Comparison of ENCODE assay signal across 11 cellular contexts in genomic region chr11:88179966-88180629, GRCh38. TPM values are rescaled to one million over a fixed set of nuclear protein-coding genes. Genes with fewer than 3 reads are reported as not detected.
DNase-seq lines count a peak whose midpoint lies in the region; ATAC-seq, FAIRE-seq and TF ChIP-seq lines count a peak whose summit lies in the region.
"Had no signal": no experiment of that assay in that cellular context is flagged by ENCODE, and none has a peak within 500 bp of the region (broad histone marks: within the 10 kb centered on the region; RNA-seq: fewer than 3 reads in every experiment).

No MANE protein-coding gene starts in this region.

- H3K27ac Mint-ChIP-seq in GM23338, result no peak overlapping the region
- no peak overlapping the region for H3K27ac Mint-ChIP-seq in activated T-helper 2 cell treated with anti-CD3 and anti-CD28 coated beads, Interferon-gamma antibody, Interleukin-2, Interleukin-4, amounts not matched to agents 10 μg/mL and 5 μg/mL and 100 μg/mL, durations not matched to agents 14 hours and 24 hours and 36 hours

- H3K4me1 ChIP-seq in OCI-LY3 (ENCODE audit: low read length), result peaks cover 33% of the 10 kb centered on the region
- peaks cover 7% of the 10 kb centered on the region; the same call in 1 of the 2 replicates for H3K4me1 ChIP-seq in GM23338 (ENCODE audit: insufficient read depth)
- H3K4me1 ChIP-seq in gastroesophageal sphincter, result peaks cover 0 to 10% (median 0%) of the 10 kb centered on the region in 3 donors

- H2AFZ ChIP-seq in OCI-LY3 (ENCODE audit: low read depth, low read length) (no peak overlapping the region), GM23338 (no peak overlapping the region)

- H3K27me3 ChIP-seq in OCI-LY3 (ENCODE audit: low read depth, low read length), result peaks cover 31% of the 10 kb centered on the region
- no peaks in the 10 kb centered on the region for H3K27me3 ChIP-seq in GM23338 (ENCODE audit: insufficient read depth)
- H3K27me3 ChIP-seq in gastroesophageal sphincter, result no peaks in the 10 kb centered on the region

- peak overlapping the region; percentile 1; the same call in 1 of the 2 replicates for H3K9ac ChIP-seq in OCI-LY3 (ENCODE audit: low read length)
- H3K9ac ChIP-seq: KMS-11 had no signal

- no peak overlapping the region for H3K4me3 Mint-ChIP-seq in GM23338
- no peak overlapping the region for H3K4me3 Mint-ChIP-seq in activated T-helper 2 cell treated with anti-CD3 and anti-CD28 coated beads, Interferon-gamma antibody, Interleukin-2, Interleukin-4, amounts not matched to agents 10 μg/mL and 5 μg/mL and 100 μg/mL, durations not matched to agents 14 hours and 24 hours and 36 hours (ENCODE audit: low read depth)

- H4K20me1 ChIP-seq in OCI-LY3 (ENCODE audit: insufficient read depth, low read length), result peaks cover 14% of the 10 kb centered on the region
- H4K20me1 ChIP-seq in GM23338 (replicated peaks; ENCODE audit: insufficient read depth), result no peaks in the 10 kb centered on the region

- H3K4me1 Mint-ChIP-seq in GM23338, result peaks cover 18% of the 10 kb centered on the region
- peaks cover 35% of the 10 kb centered on the region for H3K4me1 Mint-ChIP-seq in activated T-helper 2 cell treated with anti-CD3 and anti-CD28 coated beads, Interferon-gamma antibody, Interleukin-2, Interleukin-4, amounts not matched to agents 10 μg/mL and 5 μg/mL and 100 μg/mL, durations not matched to agents 14 hours and 24 hours and 36 hours (ENCODE audit: low read depth)

- H3K4me2 ChIP-seq in OCI-LY3 (ENCODE audit: low read length), result peak overlapping the region; percentile 76
- H3K4me2 ChIP-seq in GM23338, result no peak overlapping the region
- H3K4me2 ChIP-seq: KMS-11 had no signal

- peaks cover 3% of the 10 kb centered on the region for H3K27me3 Mint-ChIP-seq in GM23338 (ENCODE audit: insufficient read depth, low read depth, poor library complexity)
- peaks cover 46% of the 10 kb centered on the region for H3K27me3 Mint-ChIP-seq in activated T-helper 2 cell treated with anti-CD3 and anti-CD28 coated beads, Interferon-gamma antibody, Interleukin-2, Interleukin-4, amounts not matched to agents 10 μg/mL and 5 μg/mL and 100 μg/mL, durations not matched to agents 14 hours and 24 hours and 36 hours (ENCODE audit: low read depth)
- H3K27me3 Mint-ChIP-seq: effector memory CD8-positive, alpha-beta T cell had no signal

- H3K27ac ChIP-seq in OCI-LY3 (ENCODE audit: low read length), result peak overlapping the region; percentile 34
- H3K27ac ChIP-seq in GM23338 (ENCODE audit: low read depth), result no peak overlapping the region
- H3K27ac ChIP-seq in gastroesophageal sphincter, result no peak overlapping the region
- H3K27ac ChIP-seq: KMS-11 had no signal

- TF ChIP-seq CTCF in OCI-LY3 (IDR thresholded peaks at IDR 0.05; ENCODE audit: low read depth, low read length), result 0 out of 2 replicates have a peak, but pooled peaks have one; percentile 9
- no peak for TF ChIP-seq CTCF in fibroblast of pulmonary artery (IDR thresholded peaks at IDR 0.05; ENCODE audit: low read length, missing control alignments)
- no peak for TF ChIP-seq CTCF in GM23338 (conservative IDR thresholded peaks at IDR 0.05; ENCODE audit: low read depth in 2 of 2)
- TF ChIP-seq CTCF in gastroesophageal sphincter (IDR thresholded peaks at IDR 0.05), result no peak

- H3K9me3 Mint-ChIP-seq in GM23338, result no peaks in the 10 kb centered on the region
- no peaks in the 10 kb centered on the region for H3K9me3 Mint-ChIP-seq in activated T-helper 2 cell treated with anti-CD3 and anti-CD28 coated beads, Interferon-gamma antibody, Interleukin-2, Interleukin-4, amounts not matched to agents 10 μg/mL and 5 μg/mL and 100 μg/mL, durations not matched to agents 14 hours and 24 hours and 36 hours
- H3K9me3 Mint-ChIP-seq: effector memory CD8-positive, alpha-beta T cell had no signal

- H3K36me3 ChIP-seq in OCI-LY3 (replicated peaks; ENCODE audit: low read depth, low read length) (no peaks in the 10 kb centered on the region), GM23338 (ENCODE audit: insufficient read depth) (no peaks in the 10 kb centered on the region), gastroesophageal sphincter (no peaks in the 10 kb centered on the region)

- intact Hi-C loops in activated T-helper 2 cell treated with anti-CD3 and anti-CD28 coated beads, Interferon-gamma antibody, Interleukin-2, Interleukin-4, amounts not matched to agents 10 μg/mL and 5 μg/mL and 100 μg/mL, durations not matched to agents 14 hours and 24 hours and 36 hours (cut with micrococcal nuclease), result loop anchor here (2.0 kb wide), 6 partner anchors 15 to 365 kb away; no protein-coding TSS in a partner anchor

- DNase-seq in GM03348 (ENCODE audit: low spot score) (peak; percentile 19), GM19239 (ENCODE audit: insufficient read length, low spot score) (no peak), fibroblast of pulmonary artery (ENCODE audit: low read depth) (peak; percentile 25), GM23338 (ENCODE audit: low spot score) (no peak), hepatic stellate cell (ENCODE audit: low spot score) (no peak)
- DNase-seq in activated T-helper 2 cell treated with anti-CD3 and anti-CD28 coated beads, Interferon-gamma antibody, Interleukin-2, Interleukin-4, amounts not matched to agents 10 μg/mL and 5 μg/mL and 100 μg/mL, durations not matched to agents 14 hours and 24 hours and 36 hours (ENCODE audit: low spot score), result no peak
- DNase-seq: effector memory CD8-positive, alpha-beta T cell; NCI-H2029 had no signal

- H3K36me3 Mint-ChIP-seq in GM23338 (ENCODE audit: low read depth), result no peaks in the 10 kb centered on the region
- no peaks in the 10 kb centered on the region for H3K36me3 Mint-ChIP-seq in activated T-helper 2 cell treated with anti-CD3 and anti-CD28 coated beads, Interferon-gamma antibody, Interleukin-2, Interleukin-4, amounts not matched to agents 10 μg/mL and 5 μg/mL and 100 μg/mL, durations not matched to agents 14 hours and 24 hours and 36 hours (ENCODE audit: low read depth)

- H3K4me3 ChIP-seq in OCI-LY3 (ENCODE audit: low read length) (peak overlapping the region; percentile 52), fibroblast of pulmonary artery (replicated peaks; ENCODE audit: low read depth, low read length) (no peak overlapping the region), GM23338 (no peak overlapping the region), gastroesophageal sphincter (no peak overlapping the region)

- H3F3A ChIP-seq in GM23338 (replicated peaks; ENCODE audit: low read depth), result no peaks in the 10 kb centered on the region

- no peaks in the 10 kb centered on the region for H3K9me2 ChIP-seq in GM23338 (ENCODE audit: insufficient read depth)

- 50 to 76% methylated on average over 3 of the region's 3 CpGs for WGBS in gastroesophageal sphincter (ENCODE audit: low coverage in 1 of 2), 2 donors

- H3K9me3 ChIP-seq in OCI-LY3 (ENCODE audit: insufficient read depth, low read length) (no peaks in the 10 kb centered on the region), gastroesophageal sphincter (no peaks in the 10 kb centered on the region)

- H3K79me2 ChIP-seq in OCI-LY3 (ENCODE audit: low read length) (no peaks in the 10 kb centered on the region), GM23338 (replicated peaks; ENCODE audit: insufficient read depth) (no peaks in the 10 kb centered on the region)

- FAIRE-seq in GM19239 (lab: Jason Lieb, UNC), result peak; percentile 40

- ATAC-seq in GM23338 (no peak), gastroesophageal sphincter (no peak)

- TF ChIP-seq POLR2A in gastroesophageal sphincter (IDR thresholded peaks at IDR 0.05), result no peak

- no peak for TF ChIP-seq EP300 in gastroesophageal sphincter (IDR thresholded peaks at IDR 0.05)

RNA-seq across cellular contexts. Expression of gene RAB38, which starts 4.9 kb away (rescaled TPM):
- total RNA-seq in GM23338 (2014; rRNA removed; shearing (Covaris generic)), result 14.2 and 22.4 TPM in 2 replicates
- 8.8 and 10.4 TPM in 2 replicates for polyA plus RNA-seq in GM23338 (2016; fragmentation: Nextera tagmentation; extraction: Ambion mirVana)
- total RNA-seq in activated T-helper 2 cell treated with anti-CD3 and anti-CD28 coated beads, Interferon-gamma antibody, Interleukin-2, Interleukin-4, amounts not matched to agents 10 μg/mL and 5 μg/mL and 100 μg/mL, durations not matched to agents 14 hours and 24 hours and 36 hours, result 2.0 and 2.3 TPM in 2 replicates
- 1 to 10 TPM in 3 of 4 donors, not detected in 1; 1.2 to 4.6 (median 1.6) TPM for total RNA-seq in gastroesophageal sphincter

Comparison
In these comparisons a context has a peak if more than half of its experiments do, and no peak if none do; other contexts are left out.
1. DNase-seq: peak in GM03348 (single experiment) and fibroblast of pulmonary artery (single experiment); none in GM19239 (single experiment), GM23338 (single experiment), activated T-helper 2 cell treated with anti-CD3 and anti-CD28 coated beads, Interferon-gamma antibody, Interleukin-2, Interleukin-4, amounts not matched to agents 10 μg/mL and 5 μg/mL and 100 μg/mL, durations not matched to agents 14 hours and 24 hours and 36 hours (single experiment) and hepatic stellate cell (single experiment).